ENCODE assay signal across 35 cellular contexts in the genomic region with DNA sequence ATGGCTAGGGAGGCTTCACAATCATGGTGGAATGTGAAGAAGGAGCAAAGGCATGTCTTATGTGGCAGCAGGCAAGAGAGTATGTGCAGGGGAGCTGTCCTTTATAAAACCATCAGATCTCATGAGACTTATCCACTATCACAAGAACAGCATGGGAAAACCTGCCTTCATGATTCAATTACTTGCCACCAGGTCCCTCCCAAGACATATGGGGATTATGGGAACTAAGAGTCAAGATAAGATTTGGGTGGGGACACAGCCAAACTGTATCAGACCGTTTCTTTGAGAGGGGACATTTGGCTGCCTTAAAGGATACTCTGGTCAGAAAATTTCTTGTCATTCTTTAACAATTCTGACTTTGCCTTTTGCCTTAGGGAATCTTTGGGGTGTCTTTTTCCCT.
"Had no signal": no experiment of that assay in that cellular context is flagged by ENCODE, and none has a peak within 500 bp of the region (broad histone marks: within the 10 kb centered on the region; RNA-seq: fewer than 3 reads in every experiment).

No MANE protein-coding gene starts in this region.

- H3K27ac Mint-ChIP-seq: activated B cell treated with CpG ODN at 0.5 μM for 24 hours; activated CD4-positive, alpha-beta memory T cell treated with anti-CD3 and anti-CD28 coated beads for 36 hours; activated CD4-positive, alpha-beta T cell treated with anti-CD3 and anti-CD28 coated beads, Interleukin-2, amount 10 ng/mL, durations not matched to agents 24 days and 14 days; activated CD8-positive, alpha-beta T cell treated with anti-CD3 and anti-CD28 coated beads for 36 hours; activated naive CD4-positive, alpha-beta T cell treated with anti-CD3 and anti-CD28 coated beads for 36 hours; activated naive CD4-positive, alpha-beta T cell treated with anti-CD3 and anti-CD28 coated beads, Interleukin-2, amount 50 U/mL, for 72 hours; activated naive CD8-positive, alpha-beta T cell treated with anti-CD3 and anti-CD28 coated beads for 36 hours; activated T-cell treated with anti-CD3 and anti-CD28 coated beads, Interleukin-2, amount 50 U/mL, for 72 hours; activated T-helper 1 cell treated with anti-CD3 and anti-CD28 coated beads, Interleukin-12 subunit alpha, Interleukin-12 subunit beta, Interleukin-2, Interleukin-4 antibody, amounts not matched to agents 30 ng/mL and 10 ng/mL and 1 ng/mL, durations not matched to agents 14 hours and 24 hours and 36 hours; activated T-helper 17 cell treated with anti-CD3 and anti-CD28 coated beads, Interleukin-2, amount 50 U/mL, for 72 hours; T-helper 1 cell treated with Interleukin-12 subunit alpha and Interleukin-12 subunit beta and Interleukin-4 antibody, amounts not matched to agents 30 μg/mL and 1 μg/mL, for 36 hours; T-helper 2 cell treated with Interferon-gamma antibody and Interleukin-4, amounts not matched to agents 5 μg/mL and 100 μg/mL, for 36 hours had no signal

- H3K9me3 Mint-ChIP-seq: activated B cell treated with CpG ODN at 0.5 μM for 24 hours; activated CD4-positive, alpha-beta memory T cell treated with anti-CD3 and anti-CD28 coated beads for 36 hours; activated CD8-positive, alpha-beta T cell treated with anti-CD3 and anti-CD28 coated beads for 36 hours; activated naive CD4-positive, alpha-beta T cell treated with anti-CD3 and anti-CD28 coated beads for 36 hours; activated naive CD4-positive, alpha-beta T cell treated with anti-CD3 and anti-CD28 coated beads, Interleukin-2, amount 50 U/mL, for 72 hours; activated naive CD8-positive, alpha-beta T cell treated with anti-CD3 and anti-CD28 coated beads for 36 hours; activated T-cell treated with anti-CD3 and anti-CD28 coated beads, Interleukin-2, amount 50 U/mL, for 4 hours; activated T-cell treated with anti-CD3 and anti-CD28 coated beads, Interleukin-2, amount 50 U/mL, for 72 hours; activated T-helper 1 cell treated with anti-CD3 and anti-CD28 coated beads, Interleukin-12 subunit alpha, Interleukin-12 subunit beta, Interleukin-2, Interleukin-4 antibody, amounts not matched to agents 30 ng/mL and 10 ng/mL and 1 ng/mL, durations not matched to agents 14 hours and 24 hours and 36 hours; activated T-helper 17 cell treated with anti-CD3 and anti-CD28 coated beads, Interleukin-2, amount 50 U/mL, for 72 hours; T-helper 1 cell treated with Interleukin-12 subunit alpha and Interleukin-12 subunit beta and Interleukin-4 antibody, amounts not matched to agents 30 μg/mL and 1 μg/mL, for 36 hours; T-helper 2 cell treated with Interferon-gamma antibody and Interleukin-4, amounts not matched to agents 5 μg/mL and 100 μg/mL, for 36 hours had no signal

- H3K4me1 Mint-ChIP-seq: activated T-helper 17 cell treated with anti-CD3 and anti-CD28 coated beads, Interleukin-2, amount 50 U/mL, for 72 hours had no signal

- ATAC-seq: activated CD8-positive, alpha-beta T cell treated with anti-CD3 and anti-CD28 coated beads for 36 hours; activated naive CD4-positive, alpha-beta T cell treated with anti-CD3 and anti-CD28 coated beads, Interleukin-2, amount 50 U/mL, for 72 hours; activated T-cell treated with anti-CD3 and anti-CD28 coated beads, Interleukin-2, amount 50 U/mL, for 4 hours; activated T-cell treated with anti-CD3 and anti-CD28 coated beads, Interleukin-2, amount 50 U/mL, for 72 hours; activated T-helper 17 cell treated with anti-CD3 and anti-CD28 coated beads, Interleukin-2, amount 50 U/mL, for 72 hours had no signal

- H3K36me3 ChIP-seq: adrenal gland, brain microvascular endothelial cell, breast epithelium had no signal

- H3K27me3 ChIP-seq: adrenal gland, brain microvascular endothelial cell, breast epithelium had no signal

- H3K4me3 Mint-ChIP-seq: activated B cell treated with CpG ODN at 0.5 μM for 24 hours; activated CD4-positive, alpha-beta memory T cell treated with anti-CD3 and anti-CD28 coated beads for 36 hours; activated CD4-positive, alpha-beta T cell treated with anti-CD3 and anti-CD28 coated beads, Interleukin-2, amount 10 ng/mL, durations not matched to agents 24 days and 14 days; activated CD8-positive, alpha-beta T cell treated with anti-CD3 and anti-CD28 coated beads for 36 hours; activated naive CD4-positive, alpha-beta T cell treated with anti-CD3 and anti-CD28 coated beads for 36 hours; activated naive CD8-positive, alpha-beta T cell treated with anti-CD3 and anti-CD28 coated beads for 36 hours; activated T-cell treated with anti-CD3 and anti-CD28 coated beads, Interleukin-2, amount 50 U/mL, for 4 hours; activated T-cell treated with anti-CD3 and anti-CD28 coated beads, Interleukin-2, amount 50 U/mL, for 72 hours; activated T-helper 1 cell treated with anti-CD3 and anti-CD28 coated beads, Interleukin-12 subunit alpha, Interleukin-12 subunit beta, Interleukin-2, Interleukin-4 antibody, amounts not matched to agents 30 ng/mL and 10 ng/mL and 1 ng/mL, durations not matched to agents 14 hours and 24 hours and 36 hours; activated T-helper 17 cell treated with anti-CD3 and anti-CD28 coated beads, Interleukin-2, amount 50 U/mL, for 72 hours; T-helper 1 cell treated with Interleukin-12 subunit alpha and Interleukin-12 subunit beta and Interleukin-4 antibody, amounts not matched to agents 30 μg/mL and 1 μg/mL, for 36 hours; T-helper 2 cell treated with Interferon-gamma antibody and Interleukin-4, amounts not matched to agents 5 μg/mL and 100 μg/mL, for 36 hours had no signal

- H3K27ac ChIP-seq: adrenal gland, brain microvascular endothelial cell, breast epithelium, VCaP had no signal

- DNase-seq: activated B cell treated with CpG ODN at 0.5 μM for 24 hours; activated CD4-positive, alpha-beta memory T cell treated with anti-CD3 and anti-CD28 coated beads for 36 hours; activated CD4-positive, alpha-beta T cell treated with anti-CD3 and anti-CD28 coated beads for 4 hours; activated CD4-positive, alpha-beta T cell treated with anti-CD3 and anti-CD28 coated beads, Interleukin-2, amount 10 ng/mL, durations not matched to agents 24 days and 14 days; activated CD4-positive, alpha-beta T cell treated with anti-CD3 and anti-CD28 coated beads, Interleukin-2, amount 50 U/mL, for 1 hour; activated CD4-positive, alpha-beta T cell treated with anti-CD3 and anti-CD28 coated beads, Interleukin-2, amount 50 U/mL, for 4 hours; activated CD4-positive, CD25-positive, alpha-beta regulatory T cell treated with anti-CD3 and anti-CD28 coated beads, Interleukin-2, amount 50 U/mL, for 72 hours; activated CD8-positive, alpha-beta memory T cell treated with anti-CD3 and anti-CD28 coated beads, Interleukin-2, amount 50 U/mL, for 4 hours; activated CD8-positive, alpha-beta T cell treated with anti-CD3 and anti-CD28 coated beads for 36 hours; activated effector memory CD4-positive, alpha-beta T cell treated with anti-CD3 and anti-CD28 coated beads, Interleukin-2, amount 50 U/mL, for 16 hours; activated gamma-delta T cell treated with Interleukin-2 at 50 U/mL for 16 hours; activated naive CD4-positive, alpha-beta T cell; activated naive CD4-positive, alpha-beta T cell treated with anti-CD3 and anti-CD28 coated beads for 36 hours; activated naive CD4-positive, alpha-beta T cell treated with anti-CD3 and anti-CD28 coated beads, Interleukin-2, amount 50 U/mL, for 16 hours; activated naive CD8-positive, alpha-beta T cell treated with anti-CD3 and anti-CD28 coated beads for 36 hours; activated T-cell treated with anti-CD3 and anti-CD28 coated beads for 4 hours; activated T-cell treated with anti-CD3 and anti-CD28 coated beads, Interleukin-2, amount 50 U/mL, for 1 hour; activated T-cell treated with anti-CD3 and anti-CD28 coated beads, Interleukin-2, amount 50 U/mL, for 4 hours; activated T-cell treated with anti-CD3 and anti-CD28 coated beads, Interleukin-2, amount 50 U/mL, for 72 hours; adrenal gland; amniotic stem cell; aorta; brain microvascular endothelial cell; central memory CD4-positive, alpha-beta T cell; T-helper 1 cell; T-helper 2 cell; T-helper 9 cell had no signal

- H3K4me3 ChIP-seq: adrenal gland, breast epithelium had no signal

- H3K4me1 ChIP-seq: breast epithelium had no signal

- H3K9me3 ChIP-seq: adrenal gland, breast epithelium had no signal

- FAIRE-seq: TTC549 had no signal

- H3K36me3 Mint-ChIP-seq: activated CD4-positive, alpha-beta memory T cell treated with anti-CD3 and anti-CD28 coated beads for 36 hours; activated naive CD4-positive, alpha-beta T cell treated with anti-CD3 and anti-CD28 coated beads, Interleukin-2, amount 50 U/mL, for 72 hours; activated naive CD8-positive, alpha-beta T cell treated with anti-CD3 and anti-CD28 coated beads for 36 hours had no signal
